Comparison of ENCODE assay signal across 16 cellular contexts in the genomic region with DNA sequence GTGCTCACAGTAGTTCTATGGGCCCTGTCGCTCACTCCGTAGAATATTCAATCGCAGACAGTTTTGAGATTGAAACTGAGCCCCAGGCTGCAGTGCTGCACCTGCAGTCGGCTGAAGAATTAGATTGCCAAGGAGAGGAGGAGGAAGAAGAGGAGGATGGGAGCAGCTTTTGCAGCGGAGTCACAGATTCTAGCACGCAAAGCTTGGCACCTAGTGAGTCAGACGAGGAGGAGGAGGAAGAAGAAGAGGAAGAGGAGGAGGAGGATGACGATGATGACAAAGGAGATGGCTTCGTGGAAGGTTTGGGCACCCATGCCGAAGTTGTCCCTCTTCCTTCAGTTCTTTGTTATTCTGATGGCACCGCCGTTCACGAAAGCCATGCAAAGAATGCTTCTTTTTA.
DNase-seq lines count a peak whose midpoint lies in the region; FAIRE-seq and TF ChIP-seq lines count a peak whose summit lies in the region.
"Had no signal": no experiment of that assay in that cellular context is flagged by ENCODE, and none has a peak within 500 bp of the region (broad histone marks: within the 10 kb centered on the region; RNA-seq: fewer than 3 reads in every experiment).

No MANE protein-coding gene starts in this region.

- H3K18ac ChIP-seq in H1 (ENCODE audit: extremely low read depth, low read length), result no peak overlapping the region

- no peak overlapping the region for H4K5ac ChIP-seq in H1 (ENCODE audit: insufficient read length, low read depth, low read length)

- no peaks in the 10 kb centered on the region for H3K27me3 ChIP-seq in H1 (replicated peaks in 1 of 4; ENCODE audit: control insufficient read depth in 3 of 4, extremely low read depth in 1 of 4, insufficient read depth in 3 of 4, low read length in 3 of 4)
- H3K27me3 ChIP-seq: BLaER1 treated with 17β-estradiol and CSF1 and Interleukin-3, amounts not matched to agents 10 nM and 100 nM had no signal

- no peak overlapping the region for H4K91ac ChIP-seq in H1 (replicated peaks; ENCODE audit: insufficient read length, low read length)

- H3K36me3 ChIP-seq in H1 (ENCODE audit: control insufficient read depth in 2 of 4, insufficient read depth in 4 of 4, low read length in 3 of 4), result peaks cover 0 to 4% (median 0%) of the 10 kb centered on the region in 4 experiments; a peak in 2 of 8 replicates
- H3K36me3 ChIP-seq: BLaER1 treated with 17β-estradiol and CSF1 and Interleukin-3, amounts not matched to agents 10 nM and 100 nM had no signal

- H2BK12ac ChIP-seq in H1 (ENCODE audit: low read depth, low read length), result no peak overlapping the region

- H3K56ac ChIP-seq in H1 (replicated peaks; ENCODE audit: insufficient read length, low read depth, low read length), result no peak overlapping the region

- H3K79me1 ChIP-seq in H1 (ENCODE audit: low read depth, low read length), result no peaks in the 10 kb centered on the region

- no peaks in the 10 kb centered on the region for H3K79me2 ChIP-seq in H1 (ENCODE audit: control insufficient read depth in 1 of 2, insufficient read depth in 2 of 2, low read length in 2 of 2)

- no peaks in the 10 kb centered on the region for H3K9me3 ChIP-seq in H1 (ENCODE audit: insufficient read depth in 2 of 2, low read depth in 1 of 2, low read length in 1 of 2)
- H3K9me3 ChIP-seq: BLaER1 treated with 17β-estradiol and CSF1 and Interleukin-3, amounts not matched to agents 10 nM and 100 nM had no signal

- no peak overlapping the region for H2BK15ac ChIP-seq in H1 (ENCODE audit: low read length)

- no peaks in the 10 kb centered on the region for H3K23me2 ChIP-seq in H1 (ENCODE audit: low read depth, low read length)

- no peak overlapping the region for H2AK5ac ChIP-seq in H1 (ENCODE audit: low read depth, low read length)

- TF ChIP-seq POLR2A in H1 (IDR thresholded peaks at IDR 0.05; ENCODE audit: control extremely low read depth in 1 of 2, low read depth in 2 of 2, low read length in 2 of 2), result no peak

- no peak overlapping the region for H3K4ac ChIP-seq in H1 (replicated peaks; ENCODE audit: insufficient read length, low read depth, low read length)

- CTCF ChIA-PET in H1 (lab: Charles Lee; ENCODE audit: partially characterized antibody), result no interaction called here

- no peak for TF ChIP-seq EP300 in H1 (IDR thresholded peaks at IDR 0.05; ENCODE audit: borderline replicate concordance in 1 of 2, low read depth in 2 of 2, low read length in 2 of 2)

- H3K14ac ChIP-seq in H1 (ENCODE audit: insufficient read length), result no peak overlapping the region

- 0 out of 2 replicates have a peak overlapping the region, but pooled peaks have one; percentile 0 for H2BK5ac ChIP-seq in H1 (ENCODE audit: low read depth, low read length)

- H2AFZ ChIP-seq in H1 (ENCODE audit: low read length), result no peak overlapping the region
- H2AFZ ChIP-seq: GM23248 had no signal

- no peak overlapping the region for H2BK20ac ChIP-seq in H1 (ENCODE audit: low read length)

- no peak overlapping the region for H3K9ac ChIP-seq in H1 (replicated peaks in 1 of 4; ENCODE audit: extremely low read depth in 1 of 4, low read depth in 3 of 4, low read length in 3 of 4)
- H3K9ac ChIP-seq: BLaER1 treated with 17β-estradiol and CSF1 and Interleukin-3, amounts not matched to agents 10 nM and 100 nM; GM23248 had no signal

- no peak for TF ChIP-seq RAD21 in H1 (IDR thresholded peaks at IDR 0.05 in 1 of 2, conservative IDR thresholded peaks at IDR 0.05 in 1 of 2; ENCODE audit: low read depth in 2 of 2, low read length in 2 of 2)

- no peak for TF ChIP-seq CTCF in H1 (IDR thresholded peaks at IDR 0.05; ENCODE audit: control extremely low read depth in 1 of 3, insufficient read depth in 1 of 3, low read depth in 1 of 3, low read length in 3 of 3)

- H3K23ac ChIP-seq in H1 (ENCODE audit: insufficient read length), result no peak overlapping the region

- H4K20me1 ChIP-seq in H1 (replicated peaks in 1 of 2; ENCODE audit: control insufficient read depth in 1 of 2, insufficient read depth in 2 of 2, low read length in 2 of 2), result no peaks in the 10 kb centered on the region
- H4K20me1 ChIP-seq: BLaER1 treated with 17β-estradiol and CSF1 and Interleukin-3, amounts not matched to agents 10 nM and 100 nM had no signal

- no peak for FAIRE-seq in H1 (lab: Jason Lieb, UNC)
- FAIRE-seq: GM12878, GM18507 had no signal

- H4K8ac ChIP-seq in H1 (ENCODE audit: extremely low read depth, insufficient read depth, low read length), result no peak overlapping the region

- 93% methylated on average over 13 of the region's 13 CpGs; no CpG with 5 or more reads in 1 of the 2 experiments for WGBS in H1 (ENCODE audit: extremely low coverage in 1 of 2, insufficient coverage in 1 of 2, insufficient read length in 1 of 2, insufficient replicate concordance in 2 of 2, low coverage in 1 of 2, low lambda C conversion rate in 2 of 2, missing lambda C conversion rate in 1 of 2), 2 experiments

- no peak overlapping the region for H2BK120ac ChIP-seq in H1 (replicated peaks; ENCODE audit: low read depth, low read length)

- DNase-seq in Ammon's horn (ENCODE audit: low spot score) (peak; percentile 37), H1 (ENCODE audit: low read depth in 1 of 2, low spot score in 2 of 2) (no peak), occipital lobe (lab: John Stamatoyannopoulos, UW) (peak; percentile 21), G401 (ENCODE audit: low spot score) (no peak), NCI-H526 treated with DMSO at 0.1 percent for 48 hours (lab: John Stamatoyannopoulos, UW) (no peak), DMS114 treated with DMSO at 0.1 percent for 48 hours (lab: John Stamatoyannopoulos, UW; ENCODE audit: unreplicated experiment) (no peak), activated gamma-delta T cell (lab: John Stamatoyannopoulos, UW) (no peak)
- DNase-seq: 8988T; AML-193; CD4-positive, CD25-positive, alpha-beta regulatory T cell; GM23248; H9 had no signal

- POLR2A ChIA-PET in H1 (lab: Charles Lee; ENCODE audit: partially characterized antibody), result no interaction called here

- no peak overlapping the region for H3K4me3 ChIP-seq in H1 (ENCODE audit: extremely low read depth in 1 of 4, insufficient read depth in 2 of 4, low read depth in 3 of 4, low read length in 4 of 4)
- H3K4me3 ChIP-seq: BLaER1 treated with 17β-estradiol and CSF1 and Interleukin-3, amounts not matched to agents 10 nM and 100 nM; GM12878; GM23248 had no signal

- peaks cover 0 to 4% (median 3%) of the 10 kb centered on the region in 4 experiments; a peak in 3 of 7 replicates for H3K4me1 ChIP-seq in H1 (replicated peaks in 1 of 4; ENCODE audit: control insufficient read depth in 3 of 4, insufficient read depth in 4 of 4, low read length in 3 of 4)

- peak overlapping the region; percentile 26 for H3K27ac ChIP-seq in angular gyrus (ENCODE audit: low read depth, low read length)
- no peak overlapping the region for H3K27ac ChIP-seq in H1 (ENCODE audit: low read depth, low read length)
- H3K27ac ChIP-seq: BLaER1 treated with 17β-estradiol and CSF1 and Interleukin-3, amounts not matched to agents 10 nM and 100 nM; GM23248 had no signal

- in situ Hi-C loops in G401 (cut with HindIII; ENCODE audit: low sequenced_read_pairs), result no loop called here

- no peak overlapping the region for H3K4me2 ChIP-seq in H1 (ENCODE audit: insufficient read depth in 1 of 2, low read depth in 2 of 2, low read length in 2 of 2)
- H3K4me2 ChIP-seq: BLaER1 treated with 17β-estradiol and CSF1 and Interleukin-3, amounts not matched to agents 10 nM and 100 nM had no signal

TF ChIP-seq in H1, 55 proteins besides CTCF, POLR2A, EP300 and RAD21:
- TF ChIP-seq SP4 (IDR thresholded peaks at IDR 0.05; ENCODE audit: low read length), result no peak

Comparison
In these comparisons a context has a peak if more than half of its experiments do, and no peak if none do; other contexts are left out.
1. DNase-seq: peak in Ammon's horn (single experiment) and occipital lobe (single experiment); none in H1 (0 of 2), G401 (single experiment), NCI-H526 treated with DMSO at 0.1 percent for 48 hours (single experiment), DMS114 treated with DMSO at 0.1 percent for 48 hours (single experiment) and activated gamma-delta T cell (single experiment).